16 cellular contexts compared by ENCODE assay signal in genomic region chr10:29502351-29502750, GRCh38.
"Had no signal": no experiment of that assay in that cellular context is flagged by ENCODE, and none has a peak within 500 bp of the region (broad histone marks: within the 10 kb centered on the region; RNA-seq: fewer than 3 reads in every experiment).

No MANE protein-coding gene starts in this region.

- H3K4me3 Mint-ChIP-seq: activated CD8-positive, alpha-beta T cell treated with anti-CD3 and anti-CD28 coated beads, Interleukin-2, amount 10 ng/mL, durations not matched to agents 7 days and 5 days; activated naive CD8-positive, alpha-beta T cell treated with anti-CD3 and anti-CD28 coated beads, Interleukin-2, amount 50 U/mL, for 24 hours; effector memory CD8-positive, alpha-beta T cell; T-cell had no signal

- H3K36me3 ChIP-seq: ovary, WERI-Rb-1 had no signal

- H3K27me3 Mint-ChIP-seq: activated naive CD8-positive, alpha-beta T cell treated with anti-CD3 and anti-CD28 coated beads, Interleukin-2, amount 50 U/mL, for 24 hours; effector memory CD8-positive, alpha-beta T cell; T-cell had no signal

- DNase-seq: activated CD4-positive, alpha-beta T cell treated with anti-CD3 and anti-CD28 coated beads for 4 hours; activated CD8-positive, alpha-beta T cell treated with anti-CD3 and anti-CD28 coated beads, Interleukin-2, amount 10 ng/mL, durations not matched to agents 7 days and 5 days; activated naive CD4-positive, alpha-beta T cell treated with Interleukin-2 at 50 U/mL for 16 hours; activated naive CD8-positive, alpha-beta T cell treated with anti-CD3 and anti-CD28 coated beads, Interleukin-2, amount 50 U/mL, for 24 hours; central memory CD4-positive, alpha-beta T cell; effector memory CD8-positive, alpha-beta T cell; head of caudate nucleus; ovary; stimulated activated CD4-positive, alpha-beta T cell treated with anti-CD3 and anti-CD28 coated beads, Interleukin-4, amount 100 ng/mL, for 1 hour; stimulated activated CD8-positive, alpha-beta memory T cell treated with anti-CD3 and anti-CD28 coated beads, Interleukin-4, amount 100 ng/mL, for 48 hours; stimulated activated naive CD8-positive, alpha-beta T cell treated with anti-CD3 and anti-CD28 coated beads, Interleukin-15, Interleukin-2, amounts not matched to agents 100 U/mL and 50 U/mL, for 24 hours; T-cell; upper lobe of right lung; WERI-Rb-1 had no signal

- ATAC-seq: activated CD8-positive, alpha-beta T cell treated with anti-CD3 and anti-CD28 coated beads, Interleukin-2, amount 10 ng/mL, durations not matched to agents 7 days and 5 days; activated naive CD8-positive, alpha-beta T cell treated with anti-CD3 and anti-CD28 coated beads, Interleukin-2, amount 50 U/mL, for 24 hours; effector memory CD8-positive, alpha-beta T cell; left lobe of liver; stimulated activated naive CD8-positive, alpha-beta T cell treated with anti-CD3 and anti-CD28 coated beads, Interleukin-15, Interleukin-2, amounts not matched to agents 100 U/mL and 50 U/mL, for 24 hours; T-cell had no signal

- H3K27ac ChIP-seq: ovary, suprapubic skin, upper lobe of right lung, WERI-Rb-1 had no signal

- H3K9me3 Mint-ChIP-seq: activated naive CD8-positive, alpha-beta T cell treated with anti-CD3 and anti-CD28 coated beads, Interleukin-2, amount 50 U/mL, for 24 hours; effector memory CD8-positive, alpha-beta T cell; T-cell had no signal

- H3K27ac Mint-ChIP-seq: activated CD8-positive, alpha-beta T cell treated with anti-CD3 and anti-CD28 coated beads, Interleukin-2, amount 10 ng/mL, durations not matched to agents 7 days and 5 days; activated naive CD8-positive, alpha-beta T cell treated with anti-CD3 and anti-CD28 coated beads, Interleukin-2, amount 50 U/mL, for 24 hours; effector memory CD8-positive, alpha-beta T cell; T-cell had no signal

- H3K4me1 ChIP-seq: suprapubic skin, upper lobe of right lung had no signal

- H3K4me1 Mint-ChIP-seq: activated naive CD8-positive, alpha-beta T cell treated with anti-CD3 and anti-CD28 coated beads, Interleukin-2, amount 50 U/mL, for 24 hours; T-cell had no signal

- H3K9me3 ChIP-seq: ovary, suprapubic skin, upper lobe of right lung had no signal

- H3K27me3 ChIP-seq: ovary, suprapubic skin, upper lobe of right lung had no signal

- H3K4me3 ChIP-seq: ovary, suprapubic skin, upper lobe of right lung had no signal
